ENCODE assay signal across 9 cellular contexts in the genomic region with DNA sequence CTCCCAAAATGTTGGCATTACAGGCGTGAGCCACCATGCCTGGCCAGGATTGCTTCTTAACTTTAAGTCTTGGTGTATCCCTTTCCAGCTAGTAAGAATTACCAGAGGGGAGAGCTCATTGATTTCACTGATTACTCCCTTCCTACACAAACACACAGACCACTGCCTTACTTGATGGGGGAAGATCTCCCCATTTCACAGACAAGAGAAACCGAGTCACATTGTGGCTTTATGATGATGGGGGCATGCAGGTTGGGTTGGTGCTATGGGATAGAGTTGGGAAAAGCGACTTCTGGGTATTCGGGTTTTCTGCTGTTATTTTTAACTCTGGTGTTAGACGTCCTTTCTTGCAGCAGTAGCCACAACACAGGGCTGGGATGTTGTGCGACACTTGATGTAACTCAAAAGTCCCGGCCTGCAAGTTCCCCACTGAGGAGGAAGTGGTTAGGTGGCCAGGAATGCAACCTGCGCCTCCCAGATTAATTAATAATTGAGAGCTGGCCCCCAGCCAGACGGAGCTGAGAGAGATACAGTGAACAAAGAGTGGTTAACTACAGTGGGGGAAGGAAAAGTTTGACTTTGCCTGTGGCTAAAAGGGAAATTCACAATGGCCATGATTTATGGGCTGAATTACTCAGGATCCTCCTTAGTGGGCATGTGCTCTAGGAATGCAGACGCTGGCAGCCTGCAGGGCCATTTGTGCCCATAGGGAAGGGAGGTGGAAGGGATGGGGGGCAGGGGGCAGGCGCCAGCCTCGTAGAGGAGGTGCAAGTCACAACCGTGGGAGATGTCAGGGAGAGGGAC.
DNase-seq lines count a peak whose midpoint lies in the region; ATAC-seq and TF ChIP-seq lines count a peak whose summit lies in the region.
"Had no signal": no experiment of that assay in that cellular context is flagged by ENCODE, and none has a peak within 500 bp of the region (broad histone marks: within the 10 kb centered on the region; RNA-seq: fewer than 3 reads in every experiment).

No MANE protein-coding gene starts in this region.

- H3K4me1 ChIP-seq in RWPE2 (ENCODE audit: insufficient read depth, poor library complexity, severe bottlenecking): peaks cover 22% of the 10 kb centered on the region
- H3K4me1 ChIP-seq in right cardiac atrium (ENCODE audit: control insufficient read depth, insufficient read depth, low read length): peaks cover 61% of the 10 kb centered on the region
- peaks cover 21% of the 10 kb centered on the region for H3K4me1 ChIP-seq in GM23338 (ENCODE audit: insufficient read depth)
- H3K4me1 ChIP-seq in Karpas-422 (ENCODE audit: low read length): no peaks in the 10 kb centered on the region

- no peak overlapping the region for H3K27ac Mint-ChIP-seq in GM23338
- no peak overlapping the region for H3K27ac Mint-ChIP-seq in activated naive CD4-positive, alpha-beta T cell treated with anti-CD3 and anti-CD28 coated beads for 36 hours

- ATAC-seq in GM18498 (IDR thresholded peaks at IDR 0.05; ENCODE audit: unreplicated experiment) (peak; percentile 61), HG03108 (IDR thresholded peaks at IDR 0.05; ENCODE audit: unreplicated experiment) (peak; percentile 66), RWPE2 (ENCODE audit: low read depth) (peak; percentile 83), right cardiac atrium (no peak), GM23338 (no peak)

- H3K27me3 ChIP-seq in RWPE2 (ENCODE audit: insufficient read depth, poor library complexity, severe bottlenecking): no peaks in the 10 kb centered on the region
- H3K27me3 ChIP-seq in right cardiac atrium (ENCODE audit: control insufficient read depth, insufficient read depth): no peaks in the 10 kb centered on the region
- no peaks in the 10 kb centered on the region for H3K27me3 ChIP-seq in GM23338 (ENCODE audit: insufficient read depth)
- H3K27me3 ChIP-seq in Karpas-422 (ENCODE audit: low read length): no peaks in the 10 kb centered on the region

- TF ChIP-seq CTCF in RWPE2 (IDR thresholded peaks at IDR 0.05; ENCODE audit: poor library complexity, severe bottlenecking) (peak; percentile 5), GM23338 (conservative IDR thresholded peaks at IDR 0.05; ENCODE audit: low read depth in 2 of 2) (no peak)

- DNase-seq in RWPE2 (ENCODE audit: low spot score) (no peak), right cardiac atrium (peak in 2 of 3 donors; percentile 46 to 75), GM23338 (ENCODE audit: low spot score) (no peak), NCI-H2171 (lab: John Stamatoyannopoulos, UW) (no peak), Karpas-422 (no peak)
- no peak for DNase-seq in activated naive CD4-positive, alpha-beta T cell treated with anti-CD3 and anti-CD28 coated beads for 36 hours
- DNase-seq: naive B cell had no signal

- H3K9ac ChIP-seq in Karpas-422 (ENCODE audit: low read length): no peak overlapping the region

- H3K79me2 ChIP-seq in GM23338 (replicated peaks; ENCODE audit: insufficient read depth) (no peaks in the 10 kb centered on the region), Karpas-422 (ENCODE audit: low read length) (no peaks in the 10 kb centered on the region)

- H4K20me1 ChIP-seq in GM23338 (replicated peaks; ENCODE audit: insufficient read depth): no peaks in the 10 kb centered on the region; the same call in 1 of the 2 replicates
- H4K20me1 ChIP-seq in Karpas-422 (ENCODE audit: insufficient read depth, low read depth, low read length): no peaks in the 10 kb centered on the region

- intact Hi-C loops in right cardiac atrium (cut with DNase I): loop anchor here in 1 of 4 donors (10.0 kb wide), 1 partner anchor 161 kb away; no protein-coding TSS in a partner anchor
- intact Hi-C loops in activated naive CD4-positive, alpha-beta T cell treated with anti-CD3 and anti-CD28 coated beads for 36 hours (cut with micrococcal nuclease): no loop called here

- no peaks in the 10 kb centered on the region for H3K9me3 ChIP-seq in RWPE2 (ENCODE audit: severe bottlenecking)
- no peaks in the 10 kb centered on the region for H3K9me3 ChIP-seq in right cardiac atrium (ENCODE audit: control insufficient read depth, low read length)
- no peaks in the 10 kb centered on the region for H3K9me3 ChIP-seq in Karpas-422 (ENCODE audit: low read length)

- no peak overlapping the region for H2AFZ ChIP-seq in GM23338
- H2AFZ ChIP-seq in Karpas-422 (ENCODE audit: low read length): no peak overlapping the region

- H3K9me2 ChIP-seq in GM23338 (ENCODE audit: insufficient read depth) (no peaks in the 10 kb centered on the region), Karpas-422 (replicated peaks; ENCODE audit: insufficient read depth, low read length) (no peaks in the 10 kb centered on the region)

- H3K36me3 ChIP-seq in RWPE2 (ENCODE audit: low read depth): no peaks in the 10 kb centered on the region
- H3K36me3 ChIP-seq in GM23338 (ENCODE audit: insufficient read depth): no peaks in the 10 kb centered on the region
- no peaks in the 10 kb centered on the region for H3K36me3 ChIP-seq in Karpas-422 (ENCODE audit: insufficient read depth, low read length)

- CTCF ChIA-PET in activated naive CD4-positive, alpha-beta T cell treated with anti-CD3 and anti-CD28 coated beads for 36 hours (lab: Charles Lee): interaction anchor here (1.6 kb wide), 1 partner anchor 147 kb away, joined by 3 read pairs; no protein-coding TSS in a partner anchor

- H3K36me3 Mint-ChIP-seq in GM23338 (ENCODE audit: low read depth): no peaks in the 10 kb centered on the region
- H3K36me3 Mint-ChIP-seq in activated naive CD4-positive, alpha-beta T cell treated with anti-CD3 and anti-CD28 coated beads for 36 hours (ENCODE audit: low read depth): no peaks in the 10 kb centered on the region

- H3F3A ChIP-seq in GM23338 (replicated peaks; ENCODE audit: low read depth): no peaks in the 10 kb centered on the region

- H3K9me3 Mint-ChIP-seq in GM23338: no peaks in the 10 kb centered on the region
- H3K9me3 Mint-ChIP-seq in activated naive CD4-positive, alpha-beta T cell treated with anti-CD3 and anti-CD28 coated beads for 36 hours: no peaks in the 10 kb centered on the region
- H3K9me3 Mint-ChIP-seq: naive B cell had no signal

- H3K4me3 ChIP-seq in RWPE2 (ENCODE audit: severe bottlenecking) (no peak overlapping the region), right cardiac atrium (ENCODE audit: low read length) (no peak overlapping the region), GM23338 (no peak overlapping the region), Karpas-422 (ENCODE audit: low read length) (no peak overlapping the region)

- peaks cover 27% of the 10 kb centered on the region for H3K4me1 Mint-ChIP-seq in GM23338
- no peaks in the 10 kb centered on the region for H3K4me1 Mint-ChIP-seq in activated naive CD4-positive, alpha-beta T cell treated with anti-CD3 and anti-CD28 coated beads for 36 hours (ENCODE audit: low read depth)

- peak overlapping the region; percentile 71 for H3K27ac ChIP-seq in RWPE2 (ENCODE audit: poor library complexity, severe bottlenecking)
- peak overlapping the region; percentile 75 for H3K27ac ChIP-seq in right cardiac atrium (ENCODE audit: low read length)
- no peak overlapping the region for H3K27ac ChIP-seq in GM23338 (ENCODE audit: low read depth)
- H3K27ac ChIP-seq in Karpas-422 (ENCODE audit: low read length): no peak overlapping the region

- WGBS in right cardiac atrium: 24% methylated on average over 13 of the region's 13 CpGs

- no peak overlapping the region for H3K4me2 ChIP-seq in GM23338
- H3K4me2 ChIP-seq in Karpas-422 (ENCODE audit: low read depth, low read length, poor library complexity, severe bottlenecking): no peak overlapping the region

- no peak overlapping the region for H3K4me3 Mint-ChIP-seq in GM23338
- H3K4me3 Mint-ChIP-seq in activated naive CD4-positive, alpha-beta T cell treated with anti-CD3 and anti-CD28 coated beads for 36 hours: no peak overlapping the region

- peaks cover 9% of the 10 kb centered on the region for H3K27me3 Mint-ChIP-seq in GM23338 (ENCODE audit: insufficient read depth, low read depth, poor library complexity)
- H3K27me3 Mint-ChIP-seq in activated naive CD4-positive, alpha-beta T cell treated with anti-CD3 and anti-CD28 coated beads for 36 hours (ENCODE audit: low read depth): peaks cover 16% of the 10 kb centered on the region

TF ChIP-seq in GM23338, 12 proteins besides CTCF, POLR2A, EP300 and RAD21:
- TF ChIP-seq NANOG (IDR thresholded peaks at IDR 0.05; ENCODE audit: borderline replicate concordance): no peak

Comparison
In these comparisons a context has a peak if more than half of its experiments do, and no peak if none do; other contexts are left out.
1. ATAC-seq: peak in GM18498 (single experiment), HG03108 (single experiment) and RWPE2 (single experiment); none in right cardiac atrium (0 of 2) and GM23338 (single experiment).
2. DNase-seq: peak in right cardiac atrium (2 of 3); none in RWPE2 (single experiment), GM23338 (single experiment), NCI-H2171 (single experiment), activated naive CD4-positive, alpha-beta T cell treated with anti-CD3 and anti-CD28 coated beads for 36 hours (single experiment) and Karpas-422 (single experiment).
3. H3K27ac ChIP-seq: peak in RWPE2 (single experiment) and right cardiac atrium (single experiment); none in GM23338 (single experiment) and Karpas-422 (single experiment).